Comparison of ENCODE assay signal across 28 cellular contexts in genomic region chr9:28925184-28925583, GRCh38.
"Had no signal": no experiment of that assay in that cellular context is flagged by ENCODE, and none has a peak within 500 bp of the region (broad histone marks: within the 10 kb centered on the region; RNA-seq: fewer than 3 reads in every experiment).

No MANE protein-coding gene starts in this region.

- H3K27ac ChIP-seq: brain microvascular endothelial cell, heart right ventricle, pancreas, psoas muscle, right atrium auricular region, tibial nerve had no signal

- H3K9me3 Mint-ChIP-seq: activated CD4-positive, alpha-beta memory T cell treated with anti-CD3 and anti-CD28 coated beads, Interleukin-2, amount 10 ng/mL, durations not matched to agents 7 days and 5 days; activated CD4-positive, alpha-beta T cell treated with anti-CD3 and anti-CD28 coated beads, Interleukin-2, amount 10 ng/mL, durations not matched to agents 7 days and 5 days; activated naive CD4-positive, alpha-beta T cell treated with anti-CD3 and anti-CD28 coated beads, Interleukin-2, amount 10 ng/mL, durations not matched to agents 7 days and 5 days; activated T-cell treated with anti-CD3 and anti-CD28 coated beads, Interleukin-2, amount 50 U/mL, for 24 hours; mesothelial cell of epicardium; WTC11 had no signal

- ATAC-seq: esophagus mucosa; heart right ventricle; left cardiac atrium; left ventricle myocardium superior; naive thymus-derived CD4-positive, alpha-beta T cell; pancreas; psoas muscle; WTC11 had no signal

- FAIRE-seq: astrocyte, endothelial cell of umbilical vein, pancreas had no signal

- DNase-seq: activated CD4-positive, alpha-beta memory T cell treated with anti-CD3 and anti-CD28 coated beads, Interleukin-2, amount 10 ng/mL, durations not matched to agents 7 days and 5 days; activated CD4-positive, alpha-beta T cell treated with anti-CD3 and anti-CD28 coated beads for 1 hour; activated CD4-positive, alpha-beta T cell treated with anti-CD3 and anti-CD28 coated beads, Interleukin-2, amount 10 ng/mL, durations not matched to agents 7 days and 5 days; activated CD8-positive, alpha-beta memory T cell treated with anti-CD3 and anti-CD28 coated beads, Interleukin-2, amount 50 U/mL, for 48 hours; activated gamma-delta T cell; activated naive CD4-positive, alpha-beta T cell treated with anti-CD3 and anti-CD28 coated beads, Interleukin-2, amount 10 ng/mL, durations not matched to agents 7 days and 5 days; activated T-cell treated with anti-CD3 and anti-CD28 coated beads, Interleukin-2, amount 50 U/mL, for 24 hours; amniotic stem cell; brain microvascular endothelial cell; central memory CD4-positive, alpha-beta T cell; foreskin fibroblast; heart right ventricle; left cardiac atrium; left ventricle myocardium superior; naive thymus-derived CD4-positive, alpha-beta T cell; nucleus accumbens; pancreas; psoas muscle; stimulated activated CD4-positive, alpha-beta T cell treated with anti-CD3 and anti-CD28 coated beads, Interleukin-2, amount 100 ng/mL, for 48 hours; stimulated activated naive CD4-positive, alpha-beta T cell treated with Interleukin-2 at 50 U/mL for 16 hours; T-helper 2 cell had no signal

- H3K4me3 Mint-ChIP-seq: activated CD4-positive, alpha-beta memory T cell treated with anti-CD3 and anti-CD28 coated beads, Interleukin-2, amount 10 ng/mL, durations not matched to agents 7 days and 5 days; activated CD4-positive, alpha-beta T cell treated with anti-CD3 and anti-CD28 coated beads, Interleukin-2, amount 10 ng/mL, durations not matched to agents 7 days and 5 days; activated naive CD4-positive, alpha-beta T cell treated with anti-CD3 and anti-CD28 coated beads, Interleukin-2, amount 10 ng/mL, durations not matched to agents 7 days and 5 days; activated T-cell treated with anti-CD3 and anti-CD28 coated beads, Interleukin-2, amount 50 U/mL, for 24 hours; mesothelial cell of epicardium; naive thymus-derived CD4-positive, alpha-beta T cell; WTC11 had no signal

- H3K27me3 Mint-ChIP-seq: activated CD4-positive, alpha-beta memory T cell treated with anti-CD3 and anti-CD28 coated beads, Interleukin-2, amount 10 ng/mL, durations not matched to agents 7 days and 5 days; activated CD4-positive, alpha-beta T cell treated with anti-CD3 and anti-CD28 coated beads, Interleukin-2, amount 10 ng/mL, durations not matched to agents 7 days and 5 days; activated naive CD4-positive, alpha-beta T cell treated with anti-CD3 and anti-CD28 coated beads, Interleukin-2, amount 10 ng/mL, durations not matched to agents 7 days and 5 days; activated T-cell treated with anti-CD3 and anti-CD28 coated beads, Interleukin-2, amount 50 U/mL, for 24 hours; naive thymus-derived CD4-positive, alpha-beta T cell had no signal

- H3K36me3 Mint-ChIP-seq: activated naive CD4-positive, alpha-beta T cell treated with anti-CD3 and anti-CD28 coated beads, Interleukin-2, amount 10 ng/mL, durations not matched to agents 7 days and 5 days; mesothelial cell of epicardium; naive thymus-derived CD4-positive, alpha-beta T cell; WTC11 had no signal

- H3K4me1 ChIP-seq: heart right ventricle, pancreas, psoas muscle, right atrium auricular region had no signal

- H3K4me3 ChIP-seq: heart right ventricle, pancreas, psoas muscle, right atrium auricular region, tibial nerve had no signal

- H3K4me1 Mint-ChIP-seq: activated CD4-positive, alpha-beta memory T cell treated with anti-CD3 and anti-CD28 coated beads, Interleukin-2, amount 10 ng/mL, durations not matched to agents 7 days and 5 days; activated CD4-positive, alpha-beta T cell treated with anti-CD3 and anti-CD28 coated beads, Interleukin-2, amount 10 ng/mL, durations not matched to agents 7 days and 5 days; activated naive CD4-positive, alpha-beta T cell treated with anti-CD3 and anti-CD28 coated beads, Interleukin-2, amount 10 ng/mL, durations not matched to agents 7 days and 5 days; naive thymus-derived CD4-positive, alpha-beta T cell had no signal

- H3K36me3 ChIP-seq: brain microvascular endothelial cell, heart right ventricle, pancreas, right atrium auricular region, tibial nerve had no signal

- H3K9me3 ChIP-seq: heart right ventricle, pancreas, psoas muscle, right atrium auricular region, tibial nerve had no signal

- H3K27me3 ChIP-seq: brain microvascular endothelial cell, heart right ventricle, pancreas, right atrium auricular region, tibial nerve had no signal

- H3K27ac Mint-ChIP-seq: activated CD4-positive, alpha-beta memory T cell treated with anti-CD3 and anti-CD28 coated beads, Interleukin-2, amount 10 ng/mL, durations not matched to agents 7 days and 5 days; activated CD4-positive, alpha-beta T cell treated with anti-CD3 and anti-CD28 coated beads, Interleukin-2, amount 10 ng/mL, durations not matched to agents 7 days and 5 days; activated naive CD4-positive, alpha-beta T cell treated with anti-CD3 and anti-CD28 coated beads, Interleukin-2, amount 10 ng/mL, durations not matched to agents 7 days and 5 days; activated T-cell treated with anti-CD3 and anti-CD28 coated beads, Interleukin-2, amount 50 U/mL, for 24 hours; mesothelial cell of epicardium; naive thymus-derived CD4-positive, alpha-beta T cell; WTC11 had no signal
